In the genomic region with DNA sequence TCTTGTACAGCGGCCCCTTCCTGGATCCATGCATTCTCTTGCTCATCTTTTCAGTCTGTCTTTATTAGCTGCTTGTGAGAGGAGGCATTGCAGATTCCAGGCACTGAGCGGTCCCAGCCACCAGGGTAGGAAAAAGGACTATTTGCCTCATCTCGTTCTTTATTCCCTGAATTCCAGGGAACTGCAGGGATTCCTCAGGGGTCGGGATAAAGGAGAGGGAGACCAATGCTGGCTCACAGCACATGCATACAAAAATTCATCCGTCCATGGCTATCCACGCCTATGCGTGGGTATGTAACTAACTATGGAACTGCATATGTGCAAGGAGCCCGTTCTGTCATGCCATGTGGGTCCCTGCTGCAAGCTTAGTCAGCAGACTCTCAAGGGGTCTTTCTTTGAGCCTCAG, we compare ENCODE assay signal across 14 cellular contexts. TPM values are rescaled to one million over a fixed set of nuclear protein-coding genes. Genes with fewer than 3 reads are reported as not detected.
DNase-seq lines count a peak whose midpoint lies in the region; ATAC-seq and TF ChIP-seq lines count a peak whose summit lies in the region.
"Had no signal": no experiment of that assay in that cellular context is flagged by ENCODE, and none has a peak within 500 bp of the region (broad histone marks: within the 10 kb centered on the region; RNA-seq: fewer than 3 reads in every experiment).

No MANE protein-coding gene starts in this region.

- H4K91ac ChIP-seq in mesenchymal stem cell (ENCODE audit: low read length): no peak overlapping the region

- no peak overlapping the region for H3K4me3 ChIP-seq in AG04450 (ENCODE audit: low read depth, low read length)
- H3K4me3 ChIP-seq in mesenchymal stem cell (ENCODE audit: insufficient read depth in 1 of 2, low read depth in 1 of 2, low read length in 2 of 2): peak overlapping the region in 1 of 2 experiments; percentile 72
- H3K4me3 ChIP-seq: K562 had no signal

- peak overlapping the region in 1 of 2 experiments; percentile 24 for H2BK12ac ChIP-seq in mesenchymal stem cell (ENCODE audit: low read length in 2 of 2)

- no peak overlapping the region for H2AK5ac ChIP-seq in mesenchymal stem cell (ENCODE audit: low read length, severe bottlenecking)

- no peak for DNase-seq in AG04450 (ENCODE audit: low read depth, low spot score)
- DNase-seq in D341Med (ENCODE audit: low spot score): peak; percentile 38
- DNase-seq in astrocyte of the hippocampus (ENCODE audit: low read depth, low spot score): peak; percentile 20
- peak; percentile 12 for DNase-seq in mesenchymal stem cell
- DNase-seq in AML-193 (lab: John Stamatoyannopoulos, UW): no peak
- no peak for DNase-seq in SW480 (ENCODE audit: low spot score)
- no peak for DNase-seq in NCI-H2081 treated with DMSO at 0.1 percent for 48 hours (lab: John Stamatoyannopoulos, UW)
- DNase-seq: activated CD8-positive, alpha-beta memory T cell treated with anti-CD3 and anti-CD28 coated beads, Interleukin-2, amount 10 ng/mL, durations not matched to agents 7 days and 5 days; cortex of kidney; NCI-H510A treated with DMSO at 0.1 percent for 48 hours; transverse colon had no signal

- CTCF ChIA-PET in AG04450 (lab: Charles Lee): interaction anchor here (0.6 kb wide), 1 partner anchor 211 kb away, joined by 3 read pairs; no protein-coding TSS in a partner anchor

- H3K4me2 ChIP-seq in mesenchymal stem cell (ENCODE audit: low read length, poor library complexity, severe bottlenecking): peak overlapping the region; percentile 53

- no peaks in the 10 kb centered on the region for H3K36me3 ChIP-seq in mesenchymal stem cell (ENCODE audit: control insufficient read depth in 1 of 2, insufficient read depth in 2 of 2, low read depth in 1 of 2, low read length in 2 of 2)
- H3K36me3 ChIP-seq: transverse colon had no signal

- no peak for ATAC-seq in activated CD4-positive, CD25-positive, alpha-beta regulatory T cell treated with anti-CD3 and anti-CD28 coated beads, Interleukin-2, amount 50 U/mL, for 24 hours
- ATAC-seq: K562 had no signal

- no peak overlapping the region for H2BK15ac ChIP-seq in mesenchymal stem cell (ENCODE audit: low read depth, poor library complexity, severe bottlenecking)

- H3K27me3 ChIP-seq in AG04450 (ENCODE audit: control insufficient read depth, insufficient read depth, low read length) (peaks cover 34% of the 10 kb centered on the region), mesenchymal stem cell (ENCODE audit: control insufficient read depth in 1 of 2, insufficient read depth in 1 of 2, low read length in 2 of 2) (peaks cover 12 to 47% of the 10 kb centered on the region in 2 experiments)

- H4K8ac ChIP-seq in mesenchymal stem cell (ENCODE audit: low read length): no peak overlapping the region

- H3K79me1 ChIP-seq in mesenchymal stem cell (replicated peaks; ENCODE audit: low read length, poor library complexity, severe bottlenecking): no peaks in the 10 kb centered on the region

- H3K4ac ChIP-seq in mesenchymal stem cell (ENCODE audit: low read depth in 1 of 2, low read length in 2 of 2): no peak overlapping the region

- H3K9me3 ChIP-seq in AG04450 (ENCODE audit: control insufficient read depth, insufficient read depth, low read length) (peaks cover 2% of the 10 kb centered on the region; the same call in 1 of the 2 replicates), mesenchymal stem cell (ENCODE audit: control insufficient read depth, low read length) (no peaks in the 10 kb centered on the region)
- H3K9me3 ChIP-seq: transverse colon had no signal

- no peak overlapping the region for H3K14ac ChIP-seq in mesenchymal stem cell (ENCODE audit: low read length in 2 of 2)

- POLR2A ChIA-PET in AG04450 (lab: Yijun Ruan, JAX): no interaction called here

- no peak overlapping the region for H3K18ac ChIP-seq in mesenchymal stem cell (ENCODE audit: low read depth in 1 of 2, low read length in 2 of 2)

- H3K4me1 ChIP-seq in mesenchymal stem cell (ENCODE audit: control insufficient read depth, insufficient read depth, low read depth, low read length): peaks cover 12% of the 10 kb centered on the region

- no peak overlapping the region for H3K9ac ChIP-seq in mesenchymal stem cell (ENCODE audit: low read length)

- TF ChIP-seq CTCF in AG04450 (IDR thresholded peaks at IDR 0.05; ENCODE audit: low read depth, low read length): 0 out of 2 replicates have a peak, but pooled peaks have one; percentile 7

- H2BK120ac ChIP-seq in mesenchymal stem cell (ENCODE audit: low read depth, low read length): no peak overlapping the region

- no peak overlapping the region for H3K27ac ChIP-seq in AG04450 (ENCODE audit: low read depth, low read length)
- H3K27ac ChIP-seq in mesenchymal stem cell (ENCODE audit: low read length, poor library complexity, severe bottlenecking): no peak overlapping the region
- H3K27ac ChIP-seq: SK-N-MC, transverse colon had no signal

- 32% methylated on average over 8 of the region's 8 CpGs for WGBS in mesenchymal stem cell

- H2BK5ac ChIP-seq in mesenchymal stem cell (ENCODE audit: low read depth, low read length, poor library complexity, severe bottlenecking): no peak overlapping the region

- H2AFZ ChIP-seq in mesenchymal stem cell (ENCODE audit: low read depth, low read length): no peak overlapping the region

- peak overlapping the region in 1 of 2 experiments; percentile 96 for H3K23ac ChIP-seq in mesenchymal stem cell (ENCODE audit: low read length in 2 of 2)

RNA-seq across cellular contexts. Expression of a gene that starts 0.9 kb away (rescaled TPM):
- polyA plus RNA-seq in AG04450 (2011; rRNA removed): 0.06 and 0.07 TPM in 2 replicates
- polyA minus RNA-seq in AG04450 (2011; rRNA and poly(A)+ RNA removed): 0.13 TPM in 1 of 2 replicates, not detected in the other
- not detected for polyA plus RNA-seq in mesenchymal stem cell (2013, experiment 1 of 2)
- polyA plus RNA-seq in mesenchymal stem cell (2013, experiment 2 of 2): not detected
- polyA plus RNA-seq: K562 had no signal

Comparison
In these comparisons a context has a peak if more than half of its experiments do, and no peak if none do; other contexts are left out.
1. DNase-seq: peak in D341Med (single experiment), astrocyte of the hippocampus (single experiment) and mesenchymal stem cell (single experiment); none in AG04450 (single experiment), AML-193 (0 of 2), SW480 (single experiment) and NCI-H2081 treated with DMSO at 0.1 percent for 48 hours (single experiment).